ENCODE assay signal across 1 cellular context in the genomic region with DNA sequence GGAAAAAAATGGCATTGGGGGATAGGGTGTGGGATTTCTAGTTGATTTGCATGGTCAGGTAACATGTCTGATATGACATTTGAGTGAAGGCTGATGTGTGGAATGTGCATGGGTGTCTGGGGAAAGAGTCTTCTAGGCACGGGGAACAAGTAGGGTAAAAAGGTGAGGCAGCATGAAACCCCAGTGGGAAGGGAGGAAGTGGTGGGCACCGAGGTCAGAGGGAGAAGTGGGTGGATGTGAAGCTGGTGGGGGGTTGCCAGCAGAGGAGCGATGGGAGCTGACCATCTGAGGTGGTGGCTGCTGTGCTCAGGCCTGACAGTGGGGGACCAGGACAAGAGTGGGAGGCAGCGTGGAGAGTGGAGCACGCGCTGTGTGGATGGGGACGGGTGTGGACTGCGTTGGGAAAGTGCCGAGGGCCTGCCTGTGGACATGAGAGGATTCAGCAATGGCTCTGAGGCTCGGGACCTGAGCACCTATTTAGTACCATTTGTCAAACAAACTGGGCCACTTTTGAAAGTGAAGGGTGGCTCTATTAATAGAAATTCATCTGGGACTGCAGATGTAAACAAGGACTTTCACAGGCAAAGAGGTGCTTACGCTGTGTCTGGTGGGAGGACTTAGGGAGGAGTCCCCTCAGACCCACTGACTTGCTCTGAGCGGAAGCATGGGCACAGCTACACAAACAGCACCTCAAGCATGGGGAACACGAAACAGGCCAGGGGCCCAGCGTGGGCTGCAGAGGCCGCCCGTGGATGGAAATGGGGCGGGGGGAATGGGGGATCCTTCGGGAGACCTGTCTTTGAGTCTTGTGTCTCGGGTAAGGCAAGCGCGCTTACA.
TF ChIP-seq lines count a peak whose summit lies in the region.

No MANE protein-coding gene starts in this region.

TF ChIP-seq in A549, 52 proteins besides CTCF, POLR2A, EP300 and RAD21:
- TF ChIP-seq PHF8 (IDR thresholded peaks at IDR 0.05; ENCODE audit: borderline replicate concordance, low read depth) (no peak), HOXB5 (CRISPR knock-in tag; IDR thresholded peaks at IDR 0.05) (no peak), FOSL2 (IDR thresholded peaks at IDR 0.05) (no peak), FOSL2 (CRISPR knock-in tag; IDR thresholded peaks at IDR 0.05) (no peak), HMGXB4 (CRISPR knock-in tag; IDR thresholded peaks at IDR 0.05; ENCODE audit: borderline replicate concordance) (no peak), JUNB (IDR thresholded peaks at IDR 0.05) (no peak), HOXA7 (CRISPR knock-in tag; IDR thresholded peaks at IDR 0.05) (no peak), CBX8 (IDR thresholded peaks at IDR 0.05) (no peak), CEBPB (IDR thresholded peaks at IDR 0.05) (no peak), GATA3 (IDR thresholded peaks at IDR 0.05; ENCODE audit: borderline replicate concordance) (no peak), ELK1 (IDR thresholded peaks at IDR 0.05; ENCODE audit: low read depth, low read length) (no peak), CBX2 (IDR thresholded peaks at IDR 0.05; ENCODE audit: borderline replicate concordance, low read depth) (no peak), CHD4 (IDR thresholded peaks at IDR 0.05; ENCODE audit: borderline replicate concordance) (no peak), NPAS2 (CRISPR knock-in tag; IDR thresholded peaks at IDR 0.05; ENCODE audit: borderline replicate concordance) (no peak), KDM1A (IDR thresholded peaks at IDR 0.05; ENCODE audit: low read depth) (no peak)
